In genomic region chr4:83112239-83112638, GRCh38 we compare ENCODE assay signal across 9 cellular contexts. TPM values are rescaled to one million over a fixed set of nuclear protein-coding genes. Genes with fewer than 3 reads are reported as not detected.
DNase-seq lines count a peak whose midpoint lies in the region; ATAC-seq, FAIRE-seq and TF ChIP-seq lines count a peak whose summit lies in the region.
"Had no signal": no experiment of that assay in that cellular context is flagged by ENCODE, and none has a peak within 500 bp of the region (broad histone marks: within the 10 kb centered on the region; RNA-seq: fewer than 3 reads in every experiment).

No MANE protein-coding gene starts in this region.

- ATAC-seq in GM19397 (IDR thresholded peaks at IDR 0.05; ENCODE audit: unreplicated experiment) (peak; percentile 22), GM12878 (peak; percentile 46)

- CTCF ChIA-PET in GM12878 (lab: Yijun Ruan, JAX) (interaction anchor here (0.8 to 6.4 kb wide), 20 partner anchors 12 to 170 kb away, joined by 3 to 43 read pairs (median 5); no protein-coding TSS in a partner anchor), MCF 10A (lab: Yijun Ruan, JAX) (interaction anchor here (0.8 to 1.1 kb wide), 2 partner anchors 88 to 149 kb away, joined by 3 to 4 read pairs; no protein-coding TSS in a partner anchor)

- TF ChIP-seq EP300 in GM12878 (IDR thresholded peaks at IDR 0.05; ENCODE audit: borderline replicate concordance in 1 of 2, control insufficient read depth in 1 of 2, low read depth in 2 of 2, low read length in 2 of 2) = no peak

- H3K27me3 ChIP-seq in GM12878 (replicated peaks in 1 of 2; ENCODE audit: control insufficient read depth in 2 of 2, insufficient read depth in 2 of 2, low read length in 1 of 2) = no peaks in the 10 kb centered on the region

- no peak for TF ChIP-seq RAD21 in GM12878 (IDR thresholded peaks at IDR 0.05; ENCODE audit: insufficient read depth, low read depth, low read length)

- SMC1A ChIA-PET in GM12878 (lab: Charles Lee; ENCODE audit: uncharacterized antibody, unreplicated experiment) = interaction anchor here (0.8 to 9.7 kb wide), 27 partner anchors 11 to 347 kb away, joined by 3 to 183 read pairs (median 5); partner anchors contain the start of gene COQ2

- no peak overlapping the region for H3K27ac Mint-ChIP-seq in MCF 10A (ENCODE audit: low read depth, unreplicated experiment)

- peak overlapping the region; percentile 97 for H3K4me2 ChIP-seq in GM12878 (ENCODE audit: control insufficient read depth, insufficient read depth)

- no peaks in the 10 kb centered on the region for H3K9me3 ChIP-seq in GM12878 (replicated peaks; ENCODE audit: control insufficient read depth, insufficient read depth, low read length)

- no peak for TF ChIP-seq CTCF in GM12878 (IDR thresholded peaks at IDR 0.05 in 2 of 3, conservative IDR thresholded peaks at IDR 0.05 in 1 of 3; ENCODE audit: control insufficient read depth in 2 of 3, extremely low read depth in 1 of 3, insufficient read depth in 1 of 3, low read depth in 3 of 3, low read length in 3 of 3)
- no peak for TF ChIP-seq CTCF in MCF 10A (IDR thresholded peaks at IDR 0.05; ENCODE audit: unreplicated experiment)

- DNase-seq in CMK (ENCODE audit: low read depth) (peak; percentile 52), KBM-7 (peak; percentile 92), GM12878 (ENCODE audit: low read depth, low spot score) (peak; percentile 86), HCEC 1CT (no peak), HuH-7.5 (ENCODE audit: low spot score) (no peak), MCF 10A (ENCODE audit: unreplicated experiment) (no peak), NCI-H774 (lab: John Stamatoyannopoulos, UW) (no peak)

- no peaks in the 10 kb centered on the region for H3K9me3 Mint-ChIP-seq in MCF 10A (ENCODE audit: unreplicated experiment)

- H4K20me1 ChIP-seq in GM12878 (ENCODE audit: control insufficient read depth, insufficient read depth) = no peaks in the 10 kb centered on the region

- peaks cover 14% of the 10 kb centered on the region for H3K4me1 ChIP-seq in GM12878 (ENCODE audit: control insufficient read depth, insufficient read depth, low read length)

- intact Hi-C loops in GM12878 (cut with micrococcal nuclease; ENCODE audit: unreplicated experiment) = loop anchor here (5.0 kb wide), 1 partner anchor 220 kb away; the partner anchor contains the start of gene SEC31A
- intact Hi-C loops in MCF 10A (cut with micrococcal nuclease) = no loop called here

- no peaks in the 10 kb centered on the region for H3K27me3 Mint-ChIP-seq in MCF 10A (ENCODE audit: insufficient read depth, unreplicated experiment)

- no peak for FAIRE-seq in GM12878 (lab: Jason Lieb, UNC)
- FAIRE-seq: H1 had no signal

- in situ Hi-C loops in KBM-7 (cut with MboI; ENCODE audit: low pct_unique_long_range_greater_than_20kb, low sequenced_read_pairs) (no loop called here), GM12878 (cut with MboI) (loop anchor here (5.0 kb wide), 1 partner anchor 105 kb away; no protein-coding TSS in a partner anchor)

- H3K9ac ChIP-seq in GM12878 (ENCODE audit: control insufficient read depth, insufficient read depth, low read length) = peak overlapping the region; percentile 97

- H3K27ac ChIP-seq in GM12878 (ENCODE audit: control insufficient read depth, insufficient read depth) = peak overlapping the region; percentile 99

- RAD21 ChIA-PET in GM12878 (lab: Charles Lee; ENCODE audit: unreplicated experiment) = interaction anchor here (0.8 to 7.0 kb wide), 26 partner anchors 13 to 212 kb away, joined by 3 to 127 read pairs (median 7); partner anchors contain the start of gene COPS4

- BruUV-seq in GM12878 (replicated peaks; lab: Mats Ljungman, UMichigan) = no TSS peak
- BruUV-seq in MCF 10A (replicated peaks; lab: Mats Ljungman, UMichigan) = no TSS peak

- no peaks in the 10 kb centered on the region; a peak in 1 of 4 replicates for H3K36me3 ChIP-seq in GM12878 (ENCODE audit: control insufficient read depth in 2 of 2, insufficient read depth in 2 of 2, low read length in 1 of 2)

- H3K36me3 Mint-ChIP-seq in MCF 10A (ENCODE audit: insufficient read depth, unreplicated experiment) = peaks cover 7% of the 10 kb centered on the region

- H3K4me3 Mint-ChIP-seq in MCF 10A (ENCODE audit: unreplicated experiment) = no peak overlapping the region

- peaks cover 80% of the 10 kb centered on the region for H3K79me2 ChIP-seq in GM12878 (ENCODE audit: control insufficient read depth, insufficient read depth, low read length)

- peak overlapping the region; percentile 61; the same call in 1 of the 2 replicates for H2AFZ ChIP-seq in GM12878 (ENCODE audit: control insufficient read depth, low read depth, low read length)

- peaks cover 27% of the 10 kb centered on the region for H3K4me1 Mint-ChIP-seq in MCF 10A (ENCODE audit: insufficient read depth, unreplicated experiment)

- POLR2A ChIA-PET in GM12878 (lab: Charles Lee) (interaction anchor here (0.7 to 8.0 kb wide), 9 partner anchors 38 to 212 kb away, joined by 3 to 77 read pairs (median 5); partner anchors contain the start of gene THAP9), MCF 10A (lab: Yijun Ruan, JAX) (interaction anchor here (1.3 kb wide), 1 partner anchor 18 kb away, joined by 3 read pairs; no protein-coding TSS in a partner anchor)

- TF ChIP-seq POLR2A in GM12878 (IDR thresholded peaks at IDR 0.05; ENCODE audit: low read depth, low read length) = no peak

- peak overlapping the region; percentile 88 for H3K4me3 ChIP-seq in GM12878

- WGBS in GM12878 (ENCODE audit: insufficient coverage, insufficient replicate concordance, low lambda C conversion rate, missing lambda C conversion rate) = 3% methylated on average over 2 of the region's 2 CpGs

TF ChIP-seq in GM12878, 131 proteins besides CTCF, POLR2A, EP300 and RAD21 (continues in another document):
- no peak for TF ChIP-seq ZZZ3 (IDR thresholded peaks at IDR 0.05; ENCODE audit: control insufficient read depth, insufficient read length, low read depth)
- TF ChIP-seq STAT1 (conservative IDR thresholded peaks at IDR 0.05) = no peak
- TF ChIP-seq USF1 (IDR thresholded peaks at IDR 0.05; ENCODE audit: borderline replicate concordance, extremely low read length, insufficient read depth, low read depth, low read length) = no peak
- no peak for TF ChIP-seq SMARCA5 (IDR thresholded peaks at IDR 0.05)
- TF ChIP-seq ELK1 (IDR thresholded peaks at IDR 0.05; ENCODE audit: low read depth, low read length) = no peak

RNA-seq across cellular contexts. Expression of gene PLAC8, which starts 2.3 kb away (rescaled TPM):
- total RNA-seq in GM12878 (2013; cell fraction: nucleolus; rRNA removed) = 200 and 211 TPM in 2 replicates
- total RNA-seq in GM12878 (2014; rRNA removed) (214 and 265 TPM in 2 replicates), GM12878 (2014; rRNA removed; fragmentation: Illumina TruSeq; extraction: Trizol) (316 and 317 TPM in 2 replicates), GM12878 (2021) (238 and 239 TPM in 2 replicates), MCF 10A (2022) (2.0 and 3.3 TPM in 2 replicates)
- 78.9 TPM for polyA plus RNA-seq in GM12878 (2011; ENCODE audit: low read depth)
- polyA plus RNA-seq in GM12878 (2011; rRNA removed) (841 and 1,037 TPM in 2 replicates), GM12878 (2014; fragmentation: Illumina TruSeq; extraction: Trizol) (311 and 417 TPM in 2 replicates), GM12878 (2014; fragmentation: Nextera tagmentation; extraction: Ambion mirVana) (100 to 1,000 TPM; 405 to 441 TPM), GM12878 (2014; rRNA removed) (239 and 276 TPM in 2 replicates), GM12878 (2016; fragmentation: Nextera tagmentation; extraction: Ambion mirVana) (100 to 1,000 TPM; 379 to 404 TPM)
- polyA plus RNA-seq in GM12878 (2011; cell fraction: cytosol; rRNA removed) = 429 and 464 TPM in 2 replicates
- polyA plus RNA-seq in GM12878 (2011; cell fraction: nucleus; rRNA removed) = 219 and 352 TPM in 2 replicates
- polyA plus RNA-seq in GM12878 (2012) = 70.6 and 120 TPM in 2 replicates
- polyA minus RNA-seq in GM12878 (2011; rRNA and poly(A)+ RNA removed) = 407 and 416 TPM in 2 replicates
- 98.6 and 123 TPM in 2 replicates for polyA minus RNA-seq in GM12878 (2011; cell fraction: cytosol; rRNA and poly(A)+ RNA removed)
- polyA minus RNA-seq in GM12878 (2011; cell fraction: nucleus; rRNA and poly(A)+ RNA removed) = 44.1 and 55.6 TPM in 2 replicates

Comparison
In these comparisons a context has a peak if more than half of its experiments do, and no peak if none do; other contexts are left out.
1. DNase-seq: peak in CMK (single experiment), KBM-7 (single experiment) and GM12878 (single experiment); none in HCEC 1CT (single experiment), HuH-7.5 (single experiment), MCF 10A (single experiment) and NCI-H774 (single experiment).
2. RNA of gene PLAC8, which starts 2.3 kb away (total RNA-seq): 200 to 317 TPM in GM12878; 2.0 to 3.3 TPM in MCF 10A; every median in the first group is over 10 times any median in the second.